14 cellular contexts compared by ENCODE assay signal in the genomic region with DNA sequence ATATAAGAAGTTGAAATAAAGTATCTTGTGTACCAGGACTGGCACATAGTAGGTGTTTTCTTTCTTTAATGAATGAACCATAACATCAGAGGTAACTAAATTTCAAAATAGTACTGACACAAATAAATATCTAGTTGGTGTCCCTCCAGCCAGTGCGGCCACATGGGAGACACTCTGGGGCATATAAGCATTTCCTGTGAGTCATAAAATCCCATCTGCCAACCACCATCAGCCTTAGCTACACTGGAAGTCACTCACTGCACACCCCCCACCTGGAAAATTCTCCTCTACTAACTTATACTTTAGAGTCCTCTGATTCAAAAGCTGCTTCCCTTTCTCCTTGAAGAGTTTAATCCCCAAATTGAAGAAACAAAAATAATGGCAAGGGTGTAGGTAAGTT. TPM values are rescaled to one million over a fixed set of nuclear protein-coding genes. Genes with fewer than 3 reads are reported as not detected.
DNase-seq lines count a peak whose midpoint lies in the region; ATAC-seq and TF ChIP-seq lines count a peak whose summit lies in the region.
"Had no signal": no experiment of that assay in that cellular context is flagged by ENCODE, and none has a peak within 500 bp of the region (broad histone marks: within the 10 kb centered on the region; RNA-seq: fewer than 3 reads in every experiment).

No MANE protein-coding gene starts in this region.

- no peaks in the 10 kb centered on the region for H3K27me3 Mint-ChIP-seq in CD4-positive, alpha-beta T cell
- H3K27me3 Mint-ChIP-seq: naive B cell had no signal

- no peaks in the 10 kb centered on the region for H3K4me1 Mint-ChIP-seq in CD4-positive, alpha-beta T cell (ENCODE audit: low read depth)
- H3K4me1 Mint-ChIP-seq: naive B cell had no signal

- no peak for TF ChIP-seq CTCF in CD4-positive, alpha-beta T cell (IDR thresholded peaks at IDR 0.05)
- TF ChIP-seq CTCF in colonic mucosa (IDR thresholded peaks at IDR 0.05) (no peak), left lung (IDR thresholded peaks at IDR 0.05) (no peak)

- H3K36me3 Mint-ChIP-seq in CD4-positive, alpha-beta T cell (ENCODE audit: low read depth): no peaks in the 10 kb centered on the region
- H3K36me3 Mint-ChIP-seq: naive B cell had no signal

- POLR2A ChIA-PET in CD4-positive, alpha-beta T cell (lab: Charles Lee): interaction anchor here (0.6 kb wide), 1 partner anchor 11 kb away, joined by 3 read pairs; no protein-coding TSS in a partner anchor

- H3K4me3 Mint-ChIP-seq in CD4-positive, alpha-beta T cell: no peak overlapping the region
- H3K4me3 Mint-ChIP-seq: naive B cell had no signal

- no peaks in the 10 kb centered on the region for H3K9me3 Mint-ChIP-seq in CD4-positive, alpha-beta T cell
- H3K9me3 Mint-ChIP-seq: naive B cell had no signal

- no peaks in the 10 kb centered on the region for H4K20me1 ChIP-seq in BLaER1

- DNase-seq in SJCRH30 (peak; percentile 40 to 55), foreskin melanocyte (peak; percentile 16), colonic mucosa (no peak), left lung (no peak)
- no peak for DNase-seq in CD4-positive, alpha-beta T cell
- DNase-seq: anterior cingulate cortex, naive B cell, NCI-H2081, tibial artery had no signal

- H3K9ac ChIP-seq in BLaER1: no peak overlapping the region
- no peak overlapping the region for H3K9ac ChIP-seq in colonic mucosa (ENCODE audit: low read depth in 2 of 2, low read length in 2 of 2)

- CTCF ChIA-PET in CD4-positive, alpha-beta T cell (lab: Charles Lee): no interaction called here

- intact Hi-C loops in CD4-positive, alpha-beta T cell (cut with DNase I, micrococcal nuclease): no loop called here
- intact Hi-C loops in colonic mucosa (cut with DNase I): no loop called here
- intact Hi-C loops in left lung (cut with DNase I): no loop called here

- H3K27me3 ChIP-seq in BLaER1: no peaks in the 10 kb centered on the region
- H3K27me3 ChIP-seq in SJCRH30: no peaks in the 10 kb centered on the region
- no peaks in the 10 kb centered on the region for H3K27me3 ChIP-seq in CD4-positive, alpha-beta T cell (ENCODE audit: control insufficient read depth, insufficient read depth, low read length)
- H3K27me3 ChIP-seq in colonic mucosa: no peaks in the 10 kb centered on the region
- H3K27me3 ChIP-seq in left lung: peaks cover 0 to 8% of the 10 kb centered on the region in 2 donors

- peak overlapping the region; percentile 46 for H3K4me2 ChIP-seq in BLaER1

- no peak overlapping the region for H3K27ac Mint-ChIP-seq in CD4-positive, alpha-beta T cell
- H3K27ac Mint-ChIP-seq: naive B cell had no signal

- H3K27ac ChIP-seq in BLaER1 (no peak overlapping the region), SJCRH30 (no peak overlapping the region), colonic mucosa (no peak overlapping the region), left lung (no peak overlapping the region)
- no peak overlapping the region for H3K27ac ChIP-seq in CD4-positive, alpha-beta T cell (ENCODE audit: low read depth, low read length)
- H3K27ac ChIP-seq: tibial artery had no signal

- H3K36me3 ChIP-seq in BLaER1: no peaks in the 10 kb centered on the region
- H3K36me3 ChIP-seq in SJCRH30: no peaks in the 10 kb centered on the region
- H3K36me3 ChIP-seq in colonic mucosa: no peaks in the 10 kb centered on the region
- H3K36me3 ChIP-seq in left lung: no peaks in the 10 kb centered on the region
- H3K36me3 ChIP-seq: tibial artery had no signal

- no peak overlapping the region for H3K4me3 ChIP-seq in BLaER1
- no peak overlapping the region for H3K4me3 ChIP-seq in SJCRH30
- H3K4me3 ChIP-seq in colonic mucosa: no peak overlapping the region
- H3K4me3 ChIP-seq in left lung: no peak overlapping the region
- H3K4me3 ChIP-seq: tibial artery had no signal

- H3K4me1 ChIP-seq in BLaER1: peaks cover 19% of the 10 kb centered on the region
- H3K4me1 ChIP-seq in SJCRH30: peaks cover 8% of the 10 kb centered on the region
- no peaks in the 10 kb centered on the region for H3K4me1 ChIP-seq in colonic mucosa
- H3K4me1 ChIP-seq in left lung: no peaks in the 10 kb centered on the region
- H3K4me1 ChIP-seq: tibial artery had no signal

- peak; percentile 71 for ATAC-seq in HG03432 (IDR thresholded peaks at IDR 0.05; ENCODE audit: unreplicated experiment)
- ATAC-seq in CD4-positive, alpha-beta T cell (ENCODE audit: poor library complexity): no peak
- no peak for ATAC-seq in left lung
- ATAC-seq in HG02981 (IDR thresholded peaks at IDR 0.05; ENCODE audit: unreplicated experiment): no peak
- ATAC-seq: sciatic nerve had no signal

- H3K9me3 ChIP-seq in BLaER1: no peaks in the 10 kb centered on the region
- H3K9me3 ChIP-seq in SJCRH30 (replicated peaks): no peaks in the 10 kb centered on the region
- no peaks in the 10 kb centered on the region for H3K9me3 ChIP-seq in CD4-positive, alpha-beta T cell (ENCODE audit: control insufficient read depth, low read length)
- no peaks in the 10 kb centered on the region for H3K9me3 ChIP-seq in colonic mucosa
- H3K9me3 ChIP-seq in left lung: no peaks in the 10 kb centered on the region
- H3K9me3 ChIP-seq: tibial artery had no signal

RNA-seq across cellular contexts. Expression of a gene that starts 32.5 kb away (rescaled TPM):
- total RNA-seq in SJCRH30 (2014; rRNA removed; shearing (Covaris generic)): not detected in 2 replicates
- not detected for total RNA-seq in CD4-positive, alpha-beta T cell
- total RNA-seq in colonic mucosa (not detected), left lung (under 1 TPM in 1 of 2 donors, not detected in 1; 0.50 TPM)
- total RNA-seq: epithelial cell of proximal tubule, sciatic nerve had no signal

RNA-seq across cellular contexts. Expression of a gene that starts 32.5 kb away (rescaled TPM):
- 0.13 TPM in 1 of 2 replicates, not detected in the other for total RNA-seq in SJCRH30 (2014; rRNA removed; shearing (Covaris generic))
- total RNA-seq in CD4-positive, alpha-beta T cell: not detected
- total RNA-seq in colonic mucosa (1 to 10 TPM in 1 of 2 donors, not detected in 1; 1.5 TPM), left lung (1 to 10 TPM in 1 of 2 donors, not detected in 1; 3.0 TPM)
- total RNA-seq: sciatic nerve had no signal

RNA-seq across cellular contexts. Expression of a gene that starts 34.6 kb away (rescaled TPM):
- total RNA-seq in SJCRH30 (2014; rRNA removed; shearing (Covaris generic)): 0.15 TPM in 1 of 2 replicates, not detected in the other
- not detected for total RNA-seq in CD4-positive, alpha-beta T cell
- total RNA-seq in colonic mucosa (1 to 10 TPM; 1.4 to 1.8 TPM), left lung (under 1 TPM; 0.38 to 0.76 TPM)
- total RNA-seq: epithelial cell of proximal tubule, sciatic nerve had no signal

Comparison
In these comparisons a context has a peak if more than half of its experiments do, and no peak if none do; other contexts are left out.
1. DNase-seq: peak in SJCRH30 (2 of 2) and foreskin melanocyte (single experiment); none in CD4-positive, alpha-beta T cell (0 of 10), colonic mucosa (single experiment) and left lung (0 of 2).